Comparison of ENCODE assay signal across 21 cellular contexts in the genomic region with DNA sequence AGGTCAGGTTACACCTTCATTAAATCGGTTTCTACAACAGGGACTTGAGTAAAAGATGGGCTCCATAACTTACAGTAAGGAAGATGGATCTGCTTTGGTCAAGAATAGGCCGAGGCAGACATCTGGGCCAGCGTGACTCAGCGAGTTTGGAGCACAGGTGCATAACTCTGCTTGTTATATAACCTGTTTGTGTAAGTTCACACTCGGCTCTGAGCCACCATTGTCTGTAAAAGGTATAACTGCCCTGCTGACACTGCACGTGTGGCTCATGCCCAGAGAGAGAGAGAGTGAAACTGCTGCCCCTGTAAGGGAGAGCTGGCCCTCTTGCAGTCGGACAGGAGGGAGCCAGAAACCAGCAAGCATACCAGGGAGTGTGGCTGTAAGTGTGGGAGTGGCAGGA.
"Had no signal": no experiment of that assay in that cellular context is flagged by ENCODE, and none has a peak within 500 bp of the region (broad histone marks: within the 10 kb centered on the region; RNA-seq: fewer than 3 reads in every experiment).

No MANE protein-coding gene starts in this region.

- ATAC-seq: esophagus mucosa; gastrocnemius medialis; heart right ventricle; lower lobe of right lung; naive thymus-derived CD4-positive, alpha-beta T cell; psoas muscle; sciatic nerve; stimulated activated naive B cell treated with anti-CD40 and anti-IgM and Interleukin-4, amounts not matched to agents 10 μg/mL and 1 μg/mL and 100 μg/mL, for 72 hours; stimulated activated naive CD8-positive, alpha-beta T cell treated with anti-CD3 and anti-CD28 coated beads, Interleukin-15, amount 100 ng/mL, for 72 hours had no signal

- H3K4me1 ChIP-seq: gastrocnemius medialis, heart right ventricle, left ventricle myocardium inferior, lower lobe of right lung, psoas muscle, spleen, testis, tibial nerve had no signal

- H3K36me3 ChIP-seq: gastrocnemius medialis, heart right ventricle, left ventricle myocardium inferior, lower lobe of right lung, neutrophil, spleen, tibial nerve had no signal

- H3K4me3 ChIP-seq: gastrocnemius medialis, heart right ventricle, left ventricle myocardium inferior, lower lobe of right lung, psoas muscle, spleen, testis, tibial nerve had no signal

- H3K27ac ChIP-seq: gastrocnemius medialis, heart right ventricle, left ventricle myocardium inferior, lower lobe of right lung, neutrophil, psoas muscle, spleen, testis, tibial nerve had no signal

- H3K27me3 ChIP-seq: gastrocnemius medialis, heart right ventricle, neutrophil, spleen, testis, tibial nerve had no signal

- H3K9me3 ChIP-seq: gastrocnemius medialis, lower lobe of right lung, neutrophil, psoas muscle, testis, tibial nerve had no signal

- DNase-seq: effector memory CD4-positive, alpha-beta T cell; gastrocnemius medialis; heart right ventricle; hypothalamus; immature natural killer cell; left ventricle myocardium inferior; lower lobe of right lung; naive thymus-derived CD4-positive, alpha-beta T cell; psoas muscle; retina; spleen; stimulated activated CD4-positive, alpha-beta T cell treated with anti-CD3 and anti-CD28 coated beads, Interleukin-15, amount 100 ng/mL, for 24 hours; stimulated activated CD4-positive, alpha-beta T cell treated with anti-CD3 and anti-CD28 coated beads, Interleukin-1b, Interleukin-23, amount 100 ng/mL, for 48 hours; stimulated activated CD4-positive, alpha-beta T cell treated with anti-CD3 and anti-CD28 coated beads, Interleukin-4, amount 100 ng/mL, for 24 hours; stimulated activated naive B cell treated with anti-CD40 and anti-IgM and Interleukin-4, amounts not matched to agents 10 μg/mL and 1 μg/mL and 100 μg/mL, for 72 hours; stimulated activated naive CD8-positive, alpha-beta T cell treated with anti-CD3 and anti-CD28 coated beads, Interleukin-15, amount 100 ng/mL, for 72 hours; testis had no signal
